In the genomic region with DNA sequence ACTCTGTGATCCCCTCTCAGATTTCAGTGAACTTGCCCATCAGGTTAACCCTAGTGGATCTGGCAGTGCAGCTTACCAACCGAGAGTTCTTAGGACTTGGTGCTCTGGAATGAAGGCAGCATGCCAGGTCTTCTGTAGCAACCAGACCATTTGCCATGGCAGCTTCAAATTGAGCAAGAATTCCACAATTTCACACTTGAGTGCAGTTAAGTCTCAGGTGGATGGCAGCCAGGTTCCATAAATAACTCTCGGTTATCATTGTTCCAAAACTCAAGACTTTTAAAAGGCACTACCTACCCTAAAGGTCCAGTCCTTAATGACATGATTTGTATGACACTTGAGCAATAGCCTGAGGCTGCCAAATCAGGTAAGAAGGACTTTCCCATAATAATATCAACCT, we compare ENCODE assay signal across 1 cellular context.
TF ChIP-seq lines count a peak whose summit lies in the region.

No MANE protein-coding gene starts in this region.

TF ChIP-seq in WTC11, 78 proteins besides CTCF, POLR2A, EP300 and RAD21 (continued from another document):
- TF ChIP-seq, protein P1, sequence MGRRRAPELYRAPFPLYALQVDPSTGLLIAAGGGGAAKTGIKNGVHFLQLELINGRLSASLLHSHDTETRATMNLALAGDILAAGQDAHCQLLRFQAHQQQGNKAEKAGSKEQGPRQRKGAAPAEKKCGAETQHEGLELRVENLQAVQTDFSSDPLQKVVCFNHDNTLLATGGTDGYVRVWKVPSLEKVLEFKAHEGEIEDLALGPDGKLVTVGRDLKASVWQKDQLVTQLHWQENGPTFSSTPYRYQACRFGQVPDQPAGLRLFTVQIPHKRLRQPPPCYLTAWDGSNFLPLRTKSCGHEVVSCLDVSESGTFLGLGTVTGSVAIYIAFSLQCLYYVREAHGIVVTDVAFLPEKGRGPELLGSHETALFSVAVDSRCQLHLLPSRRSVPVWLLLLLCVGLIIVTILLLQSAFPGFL (CRISPR knock-in tag; IDR thresholded peaks at IDR 0.05; ENCODE audit: borderline replicate concordance), result no peak
- no peak for TF ChIP-seq ELF4 (CRISPR knock-in tag; IDR thresholded peaks at IDR 0.05; ENCODE audit: low read depth)
- TF ChIP-seq ZNF532 (CRISPR knock-in tag; IDR thresholded peaks at IDR 0.05; ENCODE audit: borderline replicate concordance), result no peak
- no peak for TF ChIP-seq ZNF138 (CRISPR knock-in tag; conservative IDR thresholded peaks at IDR 0.05)
